ENCODE assay signal across 18 cellular contexts in genomic region chr3:171213178-171213577, GRCh38.
"Had no signal": no experiment of that assay in that cellular context is flagged by ENCODE, and none has a peak within 500 bp of the region (broad histone marks: within the 10 kb centered on the region; RNA-seq: fewer than 3 reads in every experiment).

No MANE protein-coding gene starts in this region.

- H3K79me2 ChIP-seq: hepatocyte had no signal

- H3K27me3 ChIP-seq: hepatocyte, neutrophil, sigmoid colon had no signal

- DNase-seq: effector CD8-positive, alpha-beta T cell; foreskin melanocyte; head of caudate nucleus; kidney; left cardiac atrium; left ventricle myocardium superior; mesenchymal stem cell; midbrain; naive B cell; sigmoid colon; small intestine; stimulated activated CD4-positive, alpha-beta T cell treated with anti-CD3 and anti-CD28 coated beads, Interleukin-12 subunit alpha, Interleukin-12 subunit beta, amount 100 ng/mL, for 4 hours; stimulated activated naive CD4-positive, alpha-beta T cell; trophoblast cell had no signal

- H2AFZ ChIP-seq: hepatocyte had no signal

- ATAC-seq: left cardiac atrium, left ventricle myocardium superior had no signal

- H3K4me3 ChIP-seq: coronary artery, hepatocyte, lung, sigmoid colon had no signal

- H3K4me1 ChIP-seq: sigmoid colon had no signal

- H3K4me2 ChIP-seq: hepatocyte had no signal

- H3K27ac ChIP-seq: coronary artery, hepatocyte, neutrophil, sigmoid colon had no signal

- H3K36me3 ChIP-seq: neutrophil had no signal

- H3K9me3 ChIP-seq: neutrophil, sigmoid colon had no signal

- FAIRE-seq: kidney, small intestine had no signal
